ENCODE assay signal across 1 cellular context in the genomic region with DNA sequence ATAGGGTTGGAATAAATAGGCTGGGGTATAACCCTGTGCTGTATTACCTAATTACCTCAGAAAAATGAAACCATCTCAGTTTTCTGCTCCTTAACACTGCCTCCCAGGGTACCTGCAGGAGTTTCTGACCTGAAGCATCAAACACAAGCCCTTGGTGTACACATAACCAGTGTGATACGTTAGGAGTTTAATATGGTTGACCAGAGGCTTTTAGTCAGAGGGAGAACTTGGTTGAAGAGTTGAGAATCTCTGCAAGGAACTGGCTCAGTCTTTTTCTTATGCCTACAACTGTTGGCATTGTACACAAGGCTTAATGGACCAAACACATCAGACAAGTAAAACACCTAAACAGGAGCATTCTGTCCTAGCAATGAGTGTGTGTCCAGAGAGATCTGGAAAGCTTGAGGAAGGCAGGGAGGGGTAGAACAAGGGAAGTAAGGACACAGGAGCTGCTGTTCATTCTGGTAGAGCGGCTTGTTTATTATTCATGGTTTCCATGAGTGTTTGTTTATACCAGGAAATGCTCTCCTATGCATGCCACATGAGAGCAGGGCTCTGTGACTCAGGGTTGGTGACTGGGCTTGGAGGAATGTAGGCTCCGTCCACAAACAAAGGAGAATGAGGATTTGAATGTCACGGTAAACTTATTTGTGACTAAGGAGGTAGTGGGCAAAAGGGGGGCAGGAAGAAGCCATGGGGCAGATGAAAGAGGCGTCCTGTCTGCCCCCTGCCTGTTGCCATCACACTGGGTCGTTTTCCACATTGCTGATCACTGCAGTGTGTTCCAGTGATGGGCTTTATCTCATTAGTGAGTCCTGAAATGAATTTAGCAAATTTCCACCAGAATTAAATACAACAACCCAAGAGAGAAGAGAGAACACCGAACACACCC.
TF ChIP-seq lines count a peak whose summit lies in the region.

No MANE protein-coding gene starts in this region.

TF ChIP-seq in HepG2, 621 proteins besides CTCF, POLR2A, EP300 and RAD21 (continued from another document and continues in another):
- TF ChIP-seq, protein P1, sequence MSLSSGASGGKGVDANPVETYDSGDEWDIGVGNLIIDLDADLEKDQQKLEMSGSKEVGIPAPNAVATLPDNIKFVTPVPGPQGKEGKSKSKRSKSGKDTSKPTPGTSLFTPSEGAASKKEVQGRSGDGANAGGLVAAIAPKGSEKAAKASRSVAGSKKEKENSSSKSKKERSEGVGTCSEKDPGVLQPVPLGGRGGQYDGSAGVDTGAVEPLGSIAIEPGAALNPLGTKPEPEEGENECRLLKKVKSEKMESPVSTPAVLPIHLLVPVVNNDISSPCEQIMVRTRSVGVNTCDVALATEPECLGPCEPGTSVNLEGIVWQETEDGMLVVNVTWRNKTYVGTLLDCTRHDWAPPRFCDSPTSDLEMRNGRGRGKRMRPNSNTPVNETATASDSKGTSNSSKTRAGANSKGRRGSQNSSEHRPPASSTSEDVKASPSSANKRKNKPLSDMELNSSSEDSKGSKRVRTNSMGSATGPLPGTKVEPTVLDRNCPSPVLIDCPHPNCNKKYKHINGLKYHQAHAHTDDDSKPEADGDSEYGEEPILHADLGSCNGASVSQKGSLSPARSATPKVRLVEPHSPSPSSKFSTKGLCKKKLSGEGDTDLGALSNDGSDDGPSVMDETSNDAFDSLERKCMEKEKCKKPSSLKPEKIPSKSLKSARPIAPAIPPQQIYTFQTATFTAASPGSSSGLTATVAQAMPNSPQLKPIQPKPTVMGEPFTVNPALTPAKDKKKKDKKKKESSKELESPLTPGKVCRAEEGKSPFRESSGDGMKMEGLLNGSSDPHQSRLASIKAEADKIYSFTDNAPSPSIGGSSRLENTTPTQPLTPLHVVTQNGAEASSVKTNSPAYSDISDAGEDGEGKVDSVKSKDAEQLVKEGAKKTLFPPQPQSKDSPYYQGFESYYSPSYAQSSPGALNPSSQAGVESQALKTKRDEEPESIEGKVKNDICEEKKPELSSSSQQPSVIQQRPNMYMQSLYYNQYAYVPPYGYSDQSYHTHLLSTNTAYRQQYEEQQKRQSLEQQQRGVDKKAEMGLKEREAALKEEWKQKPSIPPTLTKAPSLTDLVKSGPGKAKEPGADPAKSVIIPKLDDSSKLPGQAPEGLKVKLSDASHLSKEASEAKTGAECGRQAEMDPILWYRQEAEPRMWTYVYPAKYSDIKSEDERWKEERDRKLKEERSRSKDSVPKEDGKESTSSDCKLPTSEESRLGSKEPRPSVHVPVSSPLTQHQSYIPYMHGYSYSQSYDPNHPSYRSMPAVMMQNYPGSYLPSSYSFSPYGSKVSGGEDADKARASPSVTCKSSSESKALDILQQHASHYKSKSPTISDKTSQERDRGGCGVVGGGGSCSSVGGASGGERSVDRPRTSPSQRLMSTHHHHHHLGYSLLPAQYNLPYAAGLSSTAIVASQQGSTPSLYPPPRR (CRISPR knock-in tag; IDR thresholded peaks at IDR 0.05; ENCODE audit: borderline replicate concordance): no peak
- TF ChIP-seq TEAD2 (CRISPR knock-in tag; IDR thresholded peaks at IDR 0.05) (no peak), JUN (CRISPR knock-in tag; IDR thresholded peaks at IDR 0.05) (no peak), ERF (CRISPR knock-in tag; IDR thresholded peaks at IDR 0.05) (no peak), YY1 (IDR thresholded peaks at IDR 0.05; ENCODE audit: insufficient read depth, insufficient replicate concordance, low read depth, low read length) (no peak), RBM39 (IDR thresholded peaks at IDR 0.05; ENCODE audit: low read depth, low read length, poor library complexity, severe bottlenecking) (no peak), SIN3A (IDR thresholded peaks at IDR 0.05; ENCODE audit: borderline replicate concordance, low read depth, low read length) (0 out of 2 replicates have a peak, but pooled peaks have one; percentile 29), HNRNPUL1 (IDR thresholded peaks at IDR 0.05; ENCODE audit: low read depth, low read length) (no peak), ZNF331 (CRISPR knock-in tag; IDR thresholded peaks at IDR 0.05) (no peak), SALL1 (CRISPR knock-in tag; IDR thresholded peaks at IDR 0.05) (peak; percentile 24; the same call in 1 of the 2 replicates), EHMT2 (IDR thresholded peaks at IDR 0.05; ENCODE audit: borderline replicate concordance, low read depth, low read length) (no peak), KDM1A (CRISPR knock-in tag; IDR thresholded peaks at IDR 0.05) (no peak), ZNF333 (CRISPR knock-in tag; IDR thresholded peaks at IDR 0.05; ENCODE audit: borderline replicate concordance) (no peak), TCF7 (IDR thresholded peaks at IDR 0.05; ENCODE audit: low read depth) (peak; percentile 46; the same call in 1 of the 2 replicates), SIX4 (CRISPR knock-in tag; IDR thresholded peaks at IDR 0.05) (no peak), PPARG (CRISPR knock-in tag; conservative IDR thresholded peaks at IDR 0.05) (no peak), SRSF9 (IDR thresholded peaks at IDR 0.05; ENCODE audit: borderline replicate concordance, insufficient read depth, low read depth, low read length, poor library complexity, severe bottlenecking) (no peak)
- TF ChIP-seq, protein P2, sequence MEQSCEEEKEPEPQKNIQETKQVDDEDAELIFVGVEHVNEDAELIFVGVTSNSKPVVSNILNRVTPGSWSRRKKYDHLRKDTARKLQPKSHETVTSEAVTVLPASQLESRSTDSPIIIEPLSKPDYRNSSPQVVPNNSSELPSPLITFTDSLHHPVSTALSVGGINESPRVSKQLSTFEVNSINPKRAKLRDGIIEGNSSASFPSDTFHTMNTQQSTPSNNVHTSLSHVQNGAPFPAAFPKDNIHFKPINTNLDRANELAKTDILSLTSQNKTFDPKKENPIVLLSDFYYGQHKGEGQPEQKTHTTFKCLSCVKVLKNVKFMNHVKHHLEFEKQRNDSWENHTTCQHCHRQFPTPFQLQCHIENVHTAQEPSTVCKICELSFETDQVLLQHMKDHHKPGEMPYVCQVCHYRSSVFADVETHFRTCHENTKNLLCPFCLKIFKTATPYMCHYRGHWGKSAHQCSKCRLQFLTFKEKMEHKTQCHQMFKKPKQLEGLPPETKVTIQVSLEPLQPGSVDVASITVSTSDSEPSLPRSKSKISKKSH (CRISPR knock-in tag; IDR thresholded peaks at IDR 0.05; ENCODE audit: borderline replicate concordance): no peak
- TF ChIP-seq, protein P3, sequence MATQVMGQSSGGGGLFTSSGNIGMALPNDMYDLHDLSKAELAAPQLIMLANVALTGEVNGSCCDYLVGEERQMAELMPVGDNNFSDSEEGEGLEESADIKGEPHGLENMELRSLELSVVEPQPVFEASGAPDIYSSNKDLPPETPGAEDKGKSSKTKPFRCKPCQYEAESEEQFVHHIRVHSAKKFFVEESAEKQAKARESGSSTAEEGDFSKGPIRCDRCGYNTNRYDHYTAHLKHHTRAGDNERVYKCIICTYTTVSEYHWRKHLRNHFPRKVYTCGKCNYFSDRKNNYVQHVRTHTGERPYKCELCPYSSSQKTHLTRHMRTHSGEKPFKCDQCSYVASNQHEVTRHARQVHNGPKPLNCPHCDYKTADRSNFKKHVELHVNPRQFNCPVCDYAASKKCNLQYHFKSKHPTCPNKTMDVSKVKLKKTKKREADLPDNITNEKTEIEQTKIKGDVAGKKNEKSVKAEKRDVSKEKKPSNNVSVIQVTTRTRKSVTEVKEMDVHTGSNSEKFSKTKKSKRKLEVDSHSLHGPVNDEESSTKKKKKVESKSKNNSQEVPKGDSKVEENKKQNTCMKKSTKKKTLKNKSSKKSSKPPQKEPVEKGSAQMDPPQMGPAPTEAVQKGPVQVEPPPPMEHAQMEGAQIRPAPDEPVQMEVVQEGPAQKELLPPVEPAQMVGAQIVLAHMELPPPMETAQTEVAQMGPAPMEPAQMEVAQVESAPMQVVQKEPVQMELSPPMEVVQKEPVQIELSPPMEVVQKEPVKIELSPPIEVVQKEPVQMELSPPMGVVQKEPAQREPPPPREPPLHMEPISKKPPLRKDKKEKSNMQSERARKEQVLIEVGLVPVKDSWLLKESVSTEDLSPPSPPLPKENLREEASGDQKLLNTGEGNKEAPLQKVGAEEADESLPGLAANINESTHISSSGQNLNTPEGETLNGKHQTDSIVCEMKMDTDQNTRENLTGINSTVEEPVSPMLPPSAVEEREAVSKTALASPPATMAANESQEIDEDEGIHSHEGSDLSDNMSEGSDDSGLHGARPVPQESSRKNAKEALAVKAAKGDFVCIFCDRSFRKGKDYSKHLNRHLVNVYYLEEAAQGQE (IDR thresholded peaks at IDR 0.05; ENCODE audit: borderline replicate concordance in 1 of 2, low read depth in 1 of 2, low read length in 2 of 2): no peak
- TF ChIP-seq, protein P4, sequence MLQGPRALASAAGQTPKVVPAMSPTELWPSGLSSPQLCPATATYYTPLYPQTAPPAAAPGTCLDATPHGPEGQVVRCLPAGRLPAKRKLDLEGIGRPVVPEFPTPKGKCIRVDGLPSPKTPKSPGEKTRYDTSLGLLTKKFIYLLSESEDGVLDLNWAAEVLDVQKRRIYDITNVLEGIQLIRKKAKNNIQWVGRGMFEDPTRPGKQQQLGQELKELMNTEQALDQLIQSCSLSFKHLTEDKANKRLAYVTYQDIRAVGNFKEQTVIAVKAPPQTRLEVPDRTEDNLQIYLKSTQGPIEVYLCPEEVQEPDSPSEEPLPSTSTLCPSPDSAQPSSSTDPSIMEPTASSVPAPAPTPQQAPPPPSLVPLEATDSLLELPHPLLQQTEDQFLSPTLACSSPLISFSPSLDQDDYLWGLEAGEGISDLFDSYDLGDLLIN (CRISPR knock-in tag; IDR thresholded peaks at IDR 0.05; ENCODE audit: borderline replicate concordance): no peak
- TF ChIP-seq, protein P5, sequence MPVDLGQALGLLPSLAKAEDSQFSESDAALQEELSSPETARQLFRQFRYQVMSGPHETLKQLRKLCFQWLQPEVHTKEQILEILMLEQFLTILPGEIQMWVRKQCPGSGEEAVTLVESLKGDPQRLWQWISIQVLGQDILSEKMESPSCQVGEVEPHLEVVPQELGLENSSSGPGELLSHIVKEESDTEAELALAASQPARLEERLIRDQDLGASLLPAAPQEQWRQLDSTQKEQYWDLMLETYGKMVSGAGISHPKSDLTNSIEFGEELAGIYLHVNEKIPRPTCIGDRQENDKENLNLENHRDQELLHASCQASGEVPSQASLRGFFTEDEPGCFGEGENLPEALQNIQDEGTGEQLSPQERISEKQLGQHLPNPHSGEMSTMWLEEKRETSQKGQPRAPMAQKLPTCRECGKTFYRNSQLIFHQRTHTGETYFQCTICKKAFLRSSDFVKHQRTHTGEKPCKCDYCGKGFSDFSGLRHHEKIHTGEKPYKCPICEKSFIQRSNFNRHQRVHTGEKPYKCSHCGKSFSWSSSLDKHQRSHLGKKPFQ (CRISPR knock-in tag; IDR thresholded peaks at IDR 0.05; ENCODE audit: insufficient replicate concordance): no peak
- TF ChIP-seq, protein P6, sequence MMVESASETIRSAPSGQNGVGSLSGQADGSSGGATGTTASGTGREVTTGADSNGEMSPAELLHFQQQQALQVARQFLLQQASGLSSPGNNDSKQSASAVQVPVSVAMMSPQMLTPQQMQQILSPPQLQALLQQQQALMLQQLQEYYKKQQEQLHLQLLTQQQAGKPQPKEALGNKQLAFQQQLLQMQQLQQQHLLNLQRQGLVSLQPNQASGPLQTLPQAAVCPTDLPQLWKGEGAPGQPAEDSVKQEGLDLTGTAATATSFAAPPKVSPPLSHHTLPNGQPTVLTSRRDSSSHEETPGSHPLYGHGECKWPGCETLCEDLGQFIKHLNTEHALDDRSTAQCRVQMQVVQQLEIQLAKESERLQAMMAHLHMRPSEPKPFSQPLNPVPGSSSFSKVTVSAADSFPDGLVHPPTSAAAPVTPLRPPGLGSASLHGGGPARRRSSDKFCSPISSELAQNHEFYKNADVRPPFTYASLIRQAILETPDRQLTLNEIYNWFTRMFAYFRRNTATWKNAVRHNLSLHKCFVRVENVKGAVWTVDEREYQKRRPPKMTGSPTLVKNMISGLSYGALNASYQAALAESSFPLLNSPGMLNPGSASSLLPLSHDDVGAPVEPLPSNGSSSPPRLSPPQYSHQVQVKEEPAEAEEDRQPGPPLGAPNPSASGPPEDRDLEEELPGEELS (CRISPR knock-in tag; IDR thresholded peaks at IDR 0.05): peak; percentile 84
- TF ChIP-seq, protein P7, sequence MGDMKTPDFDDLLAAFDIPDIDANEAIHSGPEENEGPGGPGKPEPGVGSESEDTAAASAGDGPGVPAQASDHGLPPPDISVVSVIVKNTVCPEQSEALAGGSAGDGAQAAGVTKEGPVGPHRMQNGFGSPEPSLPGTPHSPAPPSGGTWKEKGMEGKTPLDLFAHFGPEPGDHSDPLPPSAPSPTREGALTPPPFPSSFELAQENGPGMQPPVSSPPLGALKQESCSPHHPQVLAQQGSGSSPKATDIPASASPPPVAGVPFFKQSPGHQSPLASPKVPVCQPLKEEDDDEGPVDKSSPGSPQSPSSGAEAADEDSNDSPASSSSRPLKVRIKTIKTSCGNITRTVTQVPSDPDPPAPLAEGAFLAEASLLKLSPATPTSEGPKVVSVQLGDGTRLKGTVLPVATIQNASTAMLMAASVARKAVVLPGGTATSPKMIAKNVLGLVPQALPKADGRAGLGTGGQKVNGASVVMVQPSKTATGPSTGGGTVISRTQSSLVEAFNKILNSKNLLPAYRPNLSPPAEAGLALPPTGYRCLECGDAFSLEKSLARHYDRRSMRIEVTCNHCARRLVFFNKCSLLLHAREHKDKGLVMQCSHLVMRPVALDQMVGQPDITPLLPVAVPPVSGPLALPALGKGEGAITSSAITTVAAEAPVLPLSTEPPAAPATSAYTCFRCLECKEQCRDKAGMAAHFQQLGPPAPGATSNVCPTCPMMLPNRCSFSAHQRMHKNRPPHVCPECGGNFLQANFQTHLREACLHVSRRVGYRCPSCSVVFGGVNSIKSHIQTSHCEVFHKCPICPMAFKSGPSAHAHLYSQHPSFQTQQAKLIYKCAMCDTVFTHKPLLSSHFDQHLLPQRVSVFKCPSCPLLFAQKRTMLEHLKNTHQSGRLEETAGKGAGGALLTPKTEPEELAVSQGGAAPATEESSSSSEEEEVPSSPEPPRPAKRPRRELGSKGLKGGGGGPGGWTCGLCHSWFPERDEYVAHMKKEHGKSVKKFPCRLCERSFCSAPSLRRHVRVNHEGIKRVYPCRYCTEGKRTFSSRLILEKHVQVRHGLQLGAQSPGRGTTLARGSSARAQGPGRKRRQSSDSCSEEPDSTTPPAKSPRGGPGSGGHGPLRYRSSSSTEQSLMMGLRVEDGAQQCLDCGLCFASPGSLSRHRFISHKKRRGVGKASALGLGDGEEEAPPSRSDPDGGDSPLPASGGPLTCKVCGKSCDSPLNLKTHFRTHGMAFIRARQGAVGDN (CRISPR knock-in tag; IDR thresholded peaks at IDR 0.05): no peak
- TF ChIP-seq, protein P8, sequence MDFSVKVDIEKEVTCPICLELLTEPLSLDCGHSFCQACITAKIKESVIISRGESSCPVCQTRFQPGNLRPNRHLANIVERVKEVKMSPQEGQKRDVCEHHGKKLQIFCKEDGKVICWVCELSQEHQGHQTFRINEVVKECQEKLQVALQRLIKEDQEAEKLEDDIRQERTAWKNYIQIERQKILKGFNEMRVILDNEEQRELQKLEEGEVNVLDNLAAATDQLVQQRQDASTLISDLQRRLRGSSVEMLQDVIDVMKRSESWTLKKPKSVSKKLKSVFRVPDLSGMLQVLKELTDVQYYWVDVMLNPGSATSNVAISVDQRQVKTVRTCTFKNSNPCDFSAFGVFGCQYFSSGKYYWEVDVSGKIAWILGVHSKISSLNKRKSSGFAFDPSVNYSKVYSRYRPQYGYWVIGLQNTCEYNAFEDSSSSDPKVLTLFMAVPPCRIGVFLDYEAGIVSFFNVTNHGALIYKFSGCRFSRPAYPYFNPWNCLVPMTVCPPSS (IDR thresholded peaks at IDR 0.05): no peak
- TF ChIP-seq, protein P9, sequence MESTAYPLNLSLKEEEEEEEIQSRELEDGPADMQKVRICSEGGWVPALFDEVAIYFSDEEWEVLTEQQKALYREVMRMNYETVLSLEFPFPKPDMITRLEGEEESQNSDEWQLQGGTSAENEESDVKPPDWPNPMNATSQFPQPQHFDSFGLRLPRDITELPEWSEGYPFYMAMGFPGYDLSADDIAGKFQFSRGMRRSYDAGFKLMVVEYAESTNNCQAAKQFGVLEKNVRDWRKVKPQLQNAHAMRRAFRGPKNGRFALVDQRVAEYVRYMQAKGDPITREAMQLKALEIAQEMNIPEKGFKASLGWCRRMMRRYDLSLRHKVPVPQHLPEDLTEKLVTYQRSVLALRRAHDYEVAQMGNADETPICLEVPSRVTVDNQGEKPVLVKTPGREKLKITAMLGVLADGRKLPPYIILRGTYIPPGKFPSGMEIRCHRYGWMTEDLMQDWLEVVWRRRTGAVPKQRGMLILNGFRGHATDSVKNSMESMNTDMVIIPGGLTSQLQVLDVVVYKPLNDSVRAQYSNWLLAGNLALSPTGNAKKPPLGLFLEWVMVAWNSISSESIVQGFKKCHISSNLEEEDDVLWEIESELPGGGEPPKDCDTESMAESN (CRISPR knock-in tag; conservative IDR thresholded peaks at IDR 0.05): no peak
